8 cellular contexts compared by ENCODE assay signal in the genomic region with DNA sequence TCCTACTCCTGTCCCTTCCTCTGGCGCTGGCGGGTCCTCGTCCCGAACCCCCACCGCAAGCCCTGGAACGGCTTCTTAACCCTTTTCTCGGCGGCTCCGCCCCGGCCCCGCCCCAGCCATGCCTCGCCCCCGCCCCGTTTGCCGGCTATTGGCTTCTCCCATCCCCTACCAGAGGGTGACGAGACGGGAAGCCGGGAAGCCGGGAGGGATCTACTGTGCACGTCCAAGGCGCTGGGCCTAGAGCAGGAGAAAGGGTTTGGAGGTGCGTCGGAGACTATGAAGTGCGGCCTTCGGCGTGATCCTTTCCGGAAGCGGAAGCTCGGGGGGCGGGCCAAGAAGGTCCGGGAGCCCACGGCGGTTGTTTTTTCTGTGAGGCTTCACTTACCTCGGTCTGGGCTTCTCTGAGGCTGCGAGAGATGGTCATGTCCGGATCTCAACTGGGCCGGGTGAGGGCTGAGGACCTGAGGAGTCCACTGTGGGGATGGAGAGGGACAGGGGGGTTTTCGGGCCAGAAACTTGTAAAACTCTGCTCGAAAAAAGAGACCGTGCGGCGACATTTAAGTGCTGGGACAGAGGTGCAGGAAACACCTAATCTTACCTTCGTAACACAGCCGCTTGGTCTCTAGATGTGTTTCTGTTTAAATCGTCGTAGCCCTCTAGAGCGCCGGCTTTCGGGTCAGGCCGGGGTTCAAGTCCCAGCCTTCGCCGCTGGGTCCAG. TPM values are rescaled to one million over a fixed set of nuclear protein-coding genes. Genes with fewer than 3 reads are reported as not detected.
DNase-seq lines count a peak whose midpoint lies in the region; ATAC-seq and TF ChIP-seq lines count a peak whose summit lies in the region.

No MANE protein-coding gene starts in this region.

- H3K4me3 ChIP-seq in IMR-90 (ENCODE audit: insufficient read depth, low read depth, low read length) (peak overlapping the region; percentile 72), SJCRH30 (peak overlapping the region; percentile 63), ovary (peak overlapping the region; percentile 43), thyroid gland (replicated peaks in 1 of 3) (peak overlapping the region; percentile 41 to 50 (median 47))

- intact Hi-C loops in IMR-90 (cut with micrococcal nuclease), result no loop called here
- intact Hi-C loops in ovary (cut with DNase I), result no loop called here
- intact Hi-C loops in thyroid gland (cut with DNase I), result loop anchor here (10.0 kb wide), 1 partner anchor 84 kb away; no protein-coding TSS in a partner anchor

- ATAC-seq in GM19467 (IDR thresholded peaks at IDR 0.05; ENCODE audit: unreplicated experiment), result peak; percentile 61
- peak; percentile 99 for ATAC-seq in IMR-90 (ENCODE audit: low read depth)
- peak; percentile 92 to 95 for ATAC-seq in activated naive CD4-positive, alpha-beta T cell treated with anti-CD3 and anti-CD28 coated beads, Interleukin-2, amount 50 U/mL, for 72 hours

- peak overlapping the region; percentile 82 for H2AFZ ChIP-seq in IMR-90 (replicated peaks; ENCODE audit: low read length, poor library complexity)

- no peaks in the 10 kb centered on the region for H3K9me1 ChIP-seq in IMR-90 (ENCODE audit: insufficient read depth, low read length)

- H4K5ac ChIP-seq in IMR-90 (ENCODE audit: low read depth, low read length), result peak overlapping the region; percentile 52; the same call in 1 of the 2 replicates

- H3K36me3 ChIP-seq in IMR-90 (ENCODE audit: control insufficient read depth, insufficient read depth, low read length) (no peaks in the 10 kb centered on the region), SJCRH30 (no peaks in the 10 kb centered on the region), ovary (no peaks in the 10 kb centered on the region), thyroid gland (no peaks in the 10 kb centered on the region)

- H3K4ac ChIP-seq in IMR-90 (ENCODE audit: low read depth, low read length), result 0 out of 2 replicates have a peak overlapping the region, but pooled peaks have one; percentile 58

- H3K18ac ChIP-seq in IMR-90 (ENCODE audit: low read depth, low read length), result no peak overlapping the region; the same call in 1 of the 2 replicates

- no peak overlapping the region for H3K23ac ChIP-seq in IMR-90 (ENCODE audit: low read depth, low read length)

- H3K27ac ChIP-seq in IMR-90 (ENCODE audit: insufficient read depth, low read length), result peak overlapping the region; percentile 39; the same call in 1 of the 2 replicates
- H3K27ac ChIP-seq in SJCRH30, result peak overlapping the region; percentile 10; the same call in 1 of the 2 replicates
- peak overlapping the region; percentile 46 to 67 for H3K27ac ChIP-seq in ovary
- peak overlapping the region; percentile 51 to 77 (median 56) for H3K27ac ChIP-seq in thyroid gland

- TF ChIP-seq CTCF in IMR-90 (conservative IDR thresholded peaks at IDR 0.05; ENCODE audit: low read depth, low read length) (no peak), glutamatergic neuron (IDR thresholded peaks at IDR 0.05; ENCODE audit: partially characterized antibody, unreplicated experiment) (no peak), ovary (IDR thresholded peaks at IDR 0.05) (no peak), thyroid gland (IDR thresholded peaks at IDR 0.05) (no peak)

- H2BK120ac ChIP-seq in IMR-90 (ENCODE audit: low read depth, low read length), result no peak overlapping the region

- H3K79me1 ChIP-seq in IMR-90 (ENCODE audit: low read depth in 1 of 2, low read length in 2 of 2), result no peaks in the 10 kb centered on the region

- CTCF ChIA-PET in IMR-90 (lab: Yijun Ruan, JAX), result no interaction called here

- dilution Hi-C loops in IMR-90 (cut with HindIII; ENCODE audit: low sequenced_read_pairs, unreplicated experiment), result no loop called here

- peak overlapping the region; percentile 63; the same call in 1 of the 2 replicates for H3K56ac ChIP-seq in IMR-90 (ENCODE audit: extremely low read depth, insufficient read depth, low read length)

- peak overlapping the region; percentile 69 for H3K9ac ChIP-seq in IMR-90 (ENCODE audit: low read depth, low read length)

- no peak for TF ChIP-seq EP300 in ovary (IDR thresholded peaks at IDR 0.05)

- H3K4me1 ChIP-seq in IMR-90 (ENCODE audit: control insufficient read depth, insufficient read depth, low read length), result no peaks in the 10 kb centered on the region
- H3K4me1 ChIP-seq in SJCRH30, result no peaks in the 10 kb centered on the region
- H3K4me1 ChIP-seq in ovary (ENCODE audit: insufficient read depth), result no peaks in the 10 kb centered on the region
- H3K4me1 ChIP-seq in thyroid gland, result peaks cover 5 to 7% of the 10 kb centered on the region in 2 donors

- DNase-seq in AG20443 (ENCODE audit: low spot score), result peak; percentile 88
- peak; percentile 78 for DNase-seq in IMR-90
- peak; percentile 84 to 87 for DNase-seq in SJCRH30
- DNase-seq in activated naive CD4-positive, alpha-beta T cell treated with anti-CD3 and anti-CD28 coated beads, Interleukin-2, amount 50 U/mL, for 72 hours (ENCODE audit: low spot score in 2 of 2), result peak; percentile 70 to 83
- DNase-seq in glutamatergic neuron, result peak; percentile 82
- peak; percentile 79 to 91 (median 89) for DNase-seq in ovary
- peak; percentile 83 to 92 for DNase-seq in thyroid gland

- no TSS peak for BruUV-seq in IMR-90 (replicated peaks; lab: Mats Ljungman, UMichigan)

- no peak overlapping the region for H2AK9ac ChIP-seq in IMR-90 (replicated peaks; ENCODE audit: low read depth, low read length, poor library complexity)

- H3K27me3 Mint-ChIP-seq in glutamatergic neuron (ENCODE audit: unreplicated experiment), result peaks cover 2% of the 10 kb centered on the region

- no peak overlapping the region for H4K91ac ChIP-seq in IMR-90 (ENCODE audit: insufficient read depth, low read depth, low read length)

- peak overlapping the region; percentile 6; the same call in 1 of the 2 replicates for H3K14ac ChIP-seq in IMR-90 (replicated peaks; ENCODE audit: low read depth, low read length)

- peak overlapping the region; percentile 73 for H3K4me2 ChIP-seq in IMR-90 (ENCODE audit: low read depth, low read length)

- TF ChIP-seq RAD21 in IMR-90 (IDR thresholded peaks at IDR 0.05; ENCODE audit: low read length), result no peak

- no peak overlapping the region for H2BK5ac ChIP-seq in IMR-90 (ENCODE audit: low read depth, low read length, poor library complexity, severe bottlenecking)

- no peaks in the 10 kb centered on the region for H4K20me1 ChIP-seq in IMR-90 (ENCODE audit: insufficient read depth, low read length)

- peak overlapping the region; percentile 50 to 89 for H4K8ac ChIP-seq in IMR-90 (ENCODE audit: low read depth in 2 of 2, low read length in 2 of 2)

- POLR2A ChIA-PET in IMR-90 (lab: Charles Lee; ENCODE audit: unreplicated experiment), result no interaction called here

- peak overlapping the region; percentile 95 for H3K4me3 Mint-ChIP-seq in glutamatergic neuron (ENCODE audit: unreplicated experiment)

- H2BK15ac ChIP-seq in IMR-90 (ENCODE audit: low read depth, low read length), result no peak overlapping the region

- no peak overlapping the region for H2AK5ac ChIP-seq in IMR-90 (ENCODE audit: low read depth, low read length)

- no peak overlapping the region for H2BK20ac ChIP-seq in IMR-90 (ENCODE audit: low read depth, low read length)

- no peaks in the 10 kb centered on the region for H3K4me1 Mint-ChIP-seq in glutamatergic neuron (ENCODE audit: low read depth, unreplicated experiment)

- WGBS in IMR-90 (ENCODE audit: extremely low coverage in 2 of 2, insufficient read length in 1 of 2), 2 experiments, result 23% methylated on average over 14 of the region's 52 CpGs; no CpG with 5 or more reads in 1 of the 2 experiments
- 1 to 26% (median 1%) methylated on average over 52 of the region's 52 CpGs for WGBS in ovary, 3 donors
- WGBS in thyroid gland, 2 donors, result 1 to 25% methylated on average over 49 to 51 of the region's 52 CpGs

- peaks cover 0 to 4% of the 10 kb centered on the region in 2 donors for H3K9me3 Mint-ChIP-seq in activated naive CD4-positive, alpha-beta T cell treated with anti-CD3 and anti-CD28 coated beads, Interleukin-2, amount 50 U/mL, for 72 hours
- peaks cover 4% of the 10 kb centered on the region for H3K9me3 Mint-ChIP-seq in glutamatergic neuron (ENCODE audit: unreplicated experiment)

- in situ Hi-C loops in IMR-90 (cut with MboI; ENCODE audit: low sequenced_read_pairs), result no loop called here

- peak overlapping the region; percentile 92 to 98 for H3K27ac Mint-ChIP-seq in activated naive CD4-positive, alpha-beta T cell treated with anti-CD3 and anti-CD28 coated beads, Interleukin-2, amount 50 U/mL, for 72 hours
- peak overlapping the region; percentile 87 for H3K27ac Mint-ChIP-seq in glutamatergic neuron (ENCODE audit: unreplicated experiment)

- no peak for TF ChIP-seq POLR2A in IMR-90 (IDR thresholded peaks at IDR 0.05; ENCODE audit: low read depth, low read length)
- TF ChIP-seq POLR2A in ovary (IDR thresholded peaks at IDR 0.05), result peak; percentile 26
- peak in 1 of 2 donors; percentile 76 for TF ChIP-seq POLR2A in thyroid gland (IDR thresholded peaks at IDR 0.05)

- H3K27me3 ChIP-seq in IMR-90 (ENCODE audit: control insufficient read depth, insufficient read depth, low read length) (peaks cover 8% of the 10 kb centered on the region), SJCRH30 (no peaks in the 10 kb centered on the region), ovary (no peaks in the 10 kb centered on the region), thyroid gland (no peaks in the 10 kb centered on the region)

- H3K9me3 ChIP-seq in IMR-90 (ENCODE audit: control insufficient read depth, insufficient read depth, low read length), result no peaks in the 10 kb centered on the region
- H3K9me3 ChIP-seq in SJCRH30 (replicated peaks), result no peaks in the 10 kb centered on the region
- no peaks in the 10 kb centered on the region for H3K9me3 ChIP-seq in ovary
- H3K9me3 ChIP-seq in thyroid gland, result no peaks in the 10 kb centered on the region

- H3K36me3 Mint-ChIP-seq in activated naive CD4-positive, alpha-beta T cell treated with anti-CD3 and anti-CD28 coated beads, Interleukin-2, amount 50 U/mL, for 72 hours, result peaks cover 14 to 16% of the 10 kb centered on the region in 2 donors
- H3K36me3 Mint-ChIP-seq in glutamatergic neuron (ENCODE audit: unreplicated experiment), result peaks cover 4% of the 10 kb centered on the region

TF ChIP-seq in IMR-90, 13 proteins besides CTCF, POLR2A, EP300 and RAD21 (continues in another document):
- no peak; the same call in 1 of the 2 replicates for TF ChIP-seq MAZ (IDR thresholded peaks at IDR 0.05; ENCODE audit: borderline replicate concordance, low read depth, low read length)

RNA-seq across cellular contexts. Expression of gene ROPN1B, which starts 21.4 kb away (rescaled TPM):
- not detected in 2 replicates for total RNA-seq in IMR-90 (2012; rRNA removed)
- polyA plus RNA-seq in IMR-90 (2012; rRNA removed), result not detected in 2 replicates
- not detected in 2 replicates for polyA plus RNA-seq in IMR-90 (2012; cell fraction: cytosol; rRNA removed)
- polyA plus RNA-seq in IMR-90 (2012; cell fraction: nucleus; rRNA removed; ENCODE audit: low replicate concordance), result not detected in 2 replicates
- not detected in 2 replicates for total RNA-seq in SJCRH30 (2014; rRNA removed; shearing (Covaris generic))
- not detected for total RNA-seq in activated naive CD4-positive, alpha-beta T cell treated with anti-CD3 and anti-CD28 coated beads, Interleukin-2, amount 50 U/mL, for 72 hours
- total RNA-seq in glutamatergic neuron (ENCODE audit: unreplicated experiment), result not detected
- under 1 TPM in 1 of 7 donors, not detected in 6; 0.23 TPM for total RNA-seq in ovary
- polyA plus RNA-seq in ovary, result not detected
- total RNA-seq in thyroid gland, result 1 to 10 TPM in 2 of 4 donors, under 1 TPM in 2; 0.54 to 2.4 (median 1.5) TPM

Comparison
In these comparisons a context has a peak if more than half of its experiments do, and no peak if none do; other contexts are left out.
1. Peak in every context shown above with its lines: DNase-seq, ATAC-seq, H3K4me3 ChIP-seq and H3K27ac ChIP-seq.